Comparison of ENCODE assay signal across 8 cellular contexts in the genomic region with DNA sequence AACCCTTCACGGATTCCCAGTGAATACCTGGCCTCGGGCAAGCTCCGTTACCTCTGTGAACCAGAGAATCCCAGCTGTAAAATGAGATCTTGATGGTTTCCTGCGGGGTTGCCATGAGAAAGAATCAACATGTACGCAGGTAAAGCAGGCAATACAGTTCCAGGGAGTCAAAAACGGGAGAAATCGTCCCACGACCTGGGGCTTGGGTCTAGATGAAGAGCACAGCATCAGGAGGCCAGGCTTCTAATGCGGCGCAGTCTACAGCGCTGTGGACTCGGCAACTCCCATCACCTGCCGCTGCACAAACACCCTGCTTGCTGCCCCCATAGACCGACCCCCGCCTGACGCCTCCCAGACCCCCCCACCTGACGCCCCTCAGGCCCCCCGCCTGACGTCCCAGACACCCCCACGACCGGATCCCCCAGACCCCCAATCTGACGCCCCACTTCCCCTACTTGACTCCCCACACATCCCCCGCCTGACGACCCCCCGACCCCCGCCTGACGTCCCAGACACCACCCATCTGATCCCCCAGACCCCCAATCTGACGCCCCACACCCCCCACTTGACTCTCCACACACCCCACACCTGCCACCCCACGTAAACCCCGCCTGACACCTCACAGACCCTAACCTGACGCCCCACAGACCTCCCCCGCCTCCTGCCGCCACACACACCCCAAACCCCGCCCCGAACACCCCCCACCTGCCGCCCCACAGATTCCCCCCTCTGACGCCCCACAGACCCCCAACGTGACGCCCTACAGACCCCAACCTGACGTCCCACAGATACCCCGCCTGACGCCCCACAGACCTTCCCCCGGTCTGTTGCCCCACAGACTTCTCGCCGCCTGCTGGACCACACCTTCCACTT. TPM values are rescaled to one million over a fixed set of nuclear protein-coding genes. Genes with fewer than 3 reads are reported as not detected.
DNase-seq lines count a peak whose midpoint lies in the region; ATAC-seq and TF ChIP-seq lines count a peak whose summit lies in the region.

No MANE protein-coding gene starts in this region.

- WGBS in endodermal cell (ENCODE audit: insufficient coverage in 1 of 2, insufficient read length in 1 of 2), 2 experiments, result 5 to 11% methylated on average over 6 to 25 of the region's 45 CpGs

- peaks cover 10% of the 10 kb centered on the region for H3K36me3 Mint-ChIP-seq in endodermal cell (ENCODE audit: low read depth)
- peaks cover 0 to 28% (median 22%) of the 10 kb centered on the region in 5 donors for H3K36me3 Mint-ChIP-seq in naive thymus-derived CD4-positive, alpha-beta T cell

- ATAC-seq in naive thymus-derived CD4-positive, alpha-beta T cell, result no peak
- ATAC-seq in HG03520 (IDR thresholded peaks at IDR 0.05; ENCODE audit: unreplicated experiment), result no peak

- peak overlapping the region in 1 of 4 donors; percentile 75 for H3K27ac ChIP-seq in Peyer's patch
- no peak overlapping the region for H3K27ac ChIP-seq in endodermal cell (ENCODE audit: low read depth, low read length)
- peak overlapping the region; percentile 40 for H3K27ac ChIP-seq in naive thymus-derived CD4-positive, alpha-beta T cell (ENCODE audit: low read depth, low read length)

- H3K9me3 Mint-ChIP-seq in endodermal cell, result no peaks in the 10 kb centered on the region
- peaks cover 0 to 35% (median 4%) of the 10 kb centered on the region in 11 donors for H3K9me3 Mint-ChIP-seq in naive thymus-derived CD4-positive, alpha-beta T cell

- H3K4me3 ChIP-seq in Peyer's patch (peak overlapping the region; percentile 36 to 59 (median 48)), endodermal cell (ENCODE audit: low read length) (peak overlapping the region; percentile 82)
- H3K4me3 ChIP-seq in naive thymus-derived CD4-positive, alpha-beta T cell (ENCODE audit: low read length), result no peak overlapping the region

- peak overlapping the region; percentile 59 for H3K4me3 Mint-ChIP-seq in endodermal cell
- peak overlapping the region; percentile 75 to 98 (median 94) for H3K4me3 Mint-ChIP-seq in naive thymus-derived CD4-positive, alpha-beta T cell

- peak overlapping the region; percentile 73 for H3K27ac Mint-ChIP-seq in endodermal cell
- peak overlapping the region; percentile 70 to 93 (median 88) for H3K27ac Mint-ChIP-seq in naive thymus-derived CD4-positive, alpha-beta T cell

- peak overlapping the region; percentile 49 for H3K9ac ChIP-seq in endodermal cell (ENCODE audit: extremely low read depth, low read length, poor library complexity, severe bottlenecking)

- H3K27me3 ChIP-seq in Peyer's patch (no peaks in the 10 kb centered on the region), endodermal cell (ENCODE audit: control insufficient read depth, insufficient read depth, low read length, poor library complexity, severe bottlenecking) (no peaks in the 10 kb centered on the region)
- no peaks in the 10 kb centered on the region for H3K27me3 ChIP-seq in naive thymus-derived CD4-positive, alpha-beta T cell (ENCODE audit: control insufficient read depth in 2 of 2, insufficient read depth in 2 of 2, low read length in 2 of 2)

- intact Hi-C loops in naive thymus-derived CD4-positive, alpha-beta T cell (cut with micrococcal nuclease), result loop anchor here (1.0 to 10.0 kb wide), 6 partner anchors 38 to 1680 kb away; partner anchors contain the start of genes EFNB2 (in 1 of the 2) and IRS2 (in 1 of the 2)

- TF ChIP-seq POLR2A in Peyer's patch (IDR thresholded peaks at IDR 0.05), result no peak

- DNase-seq in DMS53 (lab: John Stamatoyannopoulos, UW), result peak; percentile 19
- no peak for DNase-seq in DMS53 treated with DMSO at 0.1 percent for 48 hours (lab: John Stamatoyannopoulos, UW; ENCODE audit: unreplicated experiment)
- DNase-seq in Peyer's patch, result peak in 2 of 3 donors; percentile 36 to 50
- DNase-seq in endodermal cell, result peak; percentile 75
- peak in 2 of 9 donors; percentile 13 to 39 for DNase-seq in naive thymus-derived CD4-positive, alpha-beta T cell
- DNase-seq in DMS 273 treated with DMSO at 0.1 percent for 48 hours (lab: John Stamatoyannopoulos, UW), result no peak
- no peak for DNase-seq in kidney glomerular epithelial cell (lab: John Stamatoyannopoulos, UW)

- H3K9me3 ChIP-seq in Peyer's patch (no peaks in the 10 kb centered on the region), endodermal cell (ENCODE audit: control insufficient read depth, low read length) (no peaks in the 10 kb centered on the region)
- H3K9me3 ChIP-seq in naive thymus-derived CD4-positive, alpha-beta T cell (ENCODE audit: control insufficient read depth in 2 of 3, low read length in 3 of 3), result peaks cover 0 to 12% (median 0%) of the 10 kb centered on the region in 3 experiments

- H3K4me1 ChIP-seq in Peyer's patch (peaks cover 0 to 37% (median 6%) of the 10 kb centered on the region in 4 donors), endodermal cell (ENCODE audit: control insufficient read depth, insufficient read depth, low read length) (no peaks in the 10 kb centered on the region)
- H3K4me1 ChIP-seq in naive thymus-derived CD4-positive, alpha-beta T cell (ENCODE audit: control insufficient read depth in 2 of 2, insufficient read depth in 2 of 2, low read length in 2 of 2), result peaks cover 26 to 38% of the 10 kb centered on the region in 2 donors

- H3K27me3 Mint-ChIP-seq in endodermal cell (ENCODE audit: insufficient read depth), result no peaks in the 10 kb centered on the region
- peaks cover 0 to 4% (median 0%) of the 10 kb centered on the region in 5 donors for H3K27me3 Mint-ChIP-seq in naive thymus-derived CD4-positive, alpha-beta T cell

- POLR2A ChIA-PET in naive thymus-derived CD4-positive, alpha-beta T cell (lab: Charles Lee), result interaction anchor here (1.0 kb wide), 1 partner anchor 17 kb away, joined by 3 read pairs; no protein-coding TSS in a partner anchor

- TF ChIP-seq CTCF in Peyer's patch (IDR thresholded peaks at IDR 0.05) (no peak), endodermal cell (conservative IDR thresholded peaks at IDR 0.05) (no peak)

- CTCF ChIA-PET in naive thymus-derived CD4-positive, alpha-beta T cell (lab: Charles Lee), result interaction anchor here (1.1 kb wide), 1 partner anchor 9 kb away, joined by 3 read pairs; no protein-coding TSS in a partner anchor

- H3K36me3 ChIP-seq in Peyer's patch (peaks cover 0 to 12% (median 0%) of the 10 kb centered on the region in 3 donors), endodermal cell (ENCODE audit: control insufficient read depth, insufficient read depth, low read length) (peaks cover 19% of the 10 kb centered on the region)
- H3K36me3 ChIP-seq in naive thymus-derived CD4-positive, alpha-beta T cell (ENCODE audit: control insufficient read depth in 2 of 3, insufficient read depth in 3 of 3, low read length in 3 of 3), result peaks cover 0 to 18% (median 0%) of the 10 kb centered on the region in 3 experiments

- peaks cover 15% of the 10 kb centered on the region for H3K4me1 Mint-ChIP-seq in endodermal cell
- peaks cover 7 to 53% (median 47%) of the 10 kb centered on the region in 7 donors for H3K4me1 Mint-ChIP-seq in naive thymus-derived CD4-positive, alpha-beta T cell

RNA-seq across cellular contexts. Expression of gene LIG4, which starts 0.6 kb away (rescaled TPM):
- 10 to 100 TPM in 2 of 4 donors, 1 to 10 TPM in 2; 4.1 to 12.3 (median 10.6) TPM for total RNA-seq in Peyer's patch
- 10 to 100 TPM in 1 of 2 donors, 1 to 10 TPM in 1; 7.5 to 10.8 TPM for total RNA-seq in endodermal cell
- polyA plus RNA-seq in endodermal cell (2013, experiment 1 of 2), result 10.3 TPM
- 10.4 TPM for polyA plus RNA-seq in endodermal cell (2013, experiment 2 of 2)
- 10 to 100 TPM in 2 of 5 experiments, 1 to 10 TPM in 3; 2.7 to 10.4 (median 9.1) TPM for total RNA-seq in naive thymus-derived CD4-positive, alpha-beta T cell
- polyA plus RNA-seq in naive thymus-derived CD4-positive, alpha-beta T cell, result 10 to 100 TPM in 1 of 2 donors, 1 to 10 TPM in 1; 6.1 to 10.1 TPM

RNA-seq across cellular contexts. Expression of gene ABHD13, which starts 3.4 kb away (rescaled TPM):
- total RNA-seq in Peyer's patch (10 to 100 TPM in 2 of 4 donors, 1 to 10 TPM in 2; 5.8 to 14.9 (median 10.0) TPM), endodermal cell (10 to 100 TPM in 1 of 2 donors, 1 to 10 TPM in 1; 8.0 to 10.2 TPM)
- 11.2 TPM for polyA plus RNA-seq in endodermal cell (2013, experiment 1 of 2)
- polyA plus RNA-seq in endodermal cell (2013, experiment 2 of 2), result 10.8 TPM
- total RNA-seq in naive thymus-derived CD4-positive, alpha-beta T cell, result 10 to 100 TPM; 10.3 to 19.8 (median 12.7) TPM
- polyA plus RNA-seq in naive thymus-derived CD4-positive, alpha-beta T cell, result 1 to 10 TPM; 7.9 to 8.2 TPM

RNA-seq across cellular contexts. Expression of gene TNFSF13B, which starts 54.8 kb away (rescaled TPM):
- total RNA-seq in Peyer's patch (10 to 100 TPM in 3 of 4 donors, 1 to 10 TPM in 1; 7.9 to 32.2 (median 12.0) TPM), endodermal cell (1 to 10 TPM in 1 of 2 donors, under 1 TPM in 1; 0.35 to 1.5 TPM)
- polyA plus RNA-seq in endodermal cell (2013, experiment 1 of 2), result 0.50 TPM
- 0.41 TPM for polyA plus RNA-seq in endodermal cell (2013, experiment 2 of 2)
- 10 to 100 TPM in 3 of 5 experiments, 1 to 10 TPM in 2; 3.0 to 26.8 (median 12.8) TPM for total RNA-seq in naive thymus-derived CD4-positive, alpha-beta T cell
- 1 to 10 TPM; 7.8 to 9.0 TPM for polyA plus RNA-seq in naive thymus-derived CD4-positive, alpha-beta T cell

Comparison
In these comparisons a context has a peak if more than half of its experiments do, and no peak if none do; other contexts are left out.
1. DNase-seq: peak in DMS53 (single experiment), Peyer's patch (2 of 3) and endodermal cell (single experiment); none in DMS53 treated with DMSO at 0.1 percent for 48 hours (single experiment), DMS 273 treated with DMSO at 0.1 percent for 48 hours (single experiment) and kidney glomerular epithelial cell (single experiment).